Comparison of ENCODE assay signal across 8 cellular contexts in genomic region chr9:4739587-4740372, GRCh38. TPM values are rescaled to one million over a fixed set of nuclear protein-coding genes. Genes with fewer than 3 reads are reported as not detected.
A peak's percentile ranks its signal among the peaks of the same experiment; 100 is the strongest.
DNase-seq lines count a peak whose midpoint lies in the region; ATAC-seq, FAIRE-seq and TF ChIP-seq lines count a peak whose summit lies in the region.

No MANE protein-coding gene starts in this region.

- FAIRE-seq in A549 (lab: Jason Lieb, UNC), result no peak

- H3K36me3 Mint-ChIP-seq in activated T-helper 17 cell treated with anti-CD3 and anti-CD28 coated beads, Interleukin-2, amount 50 U/mL, for 72 hours (ENCODE audit: low read depth), result peaks cover 15% of the 10 kb centered on the region
- peaks cover 19% of the 10 kb centered on the region for H3K36me3 Mint-ChIP-seq in stimulated activated effector memory CD8-positive, alpha-beta T cell treated with anti-CD3 and anti-CD28 coated beads, Interleukin-12 subunit alpha, Interleukin-12 subunit beta, amount 100 ng/mL, for 72 hours

- H3K9me3 ChIP-seq in A549, result no peaks in the 10 kb centered on the region
- H3K9me3 ChIP-seq in iPS-15b (ENCODE audit: control insufficient read depth, insufficient read depth, low read length), result no peaks in the 10 kb centered on the region

- POLR2A ChIA-PET in A549 (lab: Yijun Ruan, JAX), result interaction anchor here (0.8 to 2.2 kb wide), 9 partner anchors 10 to 889 kb away, joined by 3 to 12 read pairs (median 4); partner anchors contain the start of genes CDC37L1, RCL1, RIC1 and SPATA6L

- H3K27ac ChIP-seq in A549, result peak overlapping the region; percentile 88 to 92

- no peaks in the 10 kb centered on the region for H3K36me3 ChIP-seq in H7 (replicated peaks; ENCODE audit: control insufficient read depth, insufficient read depth, low read length)
- no peaks in the 10 kb centered on the region for H3K36me3 ChIP-seq in iPS-15b (ENCODE audit: control insufficient read depth, insufficient read depth, low read length)

- H3K4me1 Mint-ChIP-seq in activated T-helper 17 cell treated with anti-CD3 and anti-CD28 coated beads, Interleukin-2, amount 50 U/mL, for 72 hours, result peaks cover 13% of the 10 kb centered on the region
- H3K4me1 Mint-ChIP-seq in stimulated activated effector memory CD8-positive, alpha-beta T cell treated with anti-CD3 and anti-CD28 coated beads, Interleukin-12 subunit alpha, Interleukin-12 subunit beta, amount 100 ng/mL, for 72 hours, result peaks cover 25% of the 10 kb centered on the region

- no peak for TF ChIP-seq CTCF in A549 (IDR thresholded peaks at IDR 0.05)

- H3K9me3 Mint-ChIP-seq in activated T-helper 17 cell treated with anti-CD3 and anti-CD28 coated beads, Interleukin-2, amount 50 U/mL, for 72 hours, result no peaks in the 10 kb centered on the region
- H3K9me3 Mint-ChIP-seq in stimulated activated effector memory CD8-positive, alpha-beta T cell treated with anti-CD3 and anti-CD28 coated beads, Interleukin-12 subunit alpha, Interleukin-12 subunit beta, amount 100 ng/mL, for 72 hours, result no peaks in the 10 kb centered on the region

- CTCF ChIA-PET in A549 (lab: Yijun Ruan, JAX), result interaction anchor here (0.6 to 8.0 kb wide), 11 partner anchors 12 to 374 kb away, joined by 3 to 69 read pairs (median 8); partner anchors contain the start of gene JAK2

- TF ChIP-seq RAD21 in A549 (conservative IDR thresholded peaks at IDR 0.05 in 1 of 2, IDR thresholded peaks at IDR 0.05 in 1 of 2), result no peak

- H3K27me3 ChIP-seq in H7 (ENCODE audit: control insufficient read depth, insufficient read depth, low read length) (no peaks in the 10 kb centered on the region), iPS-15b (ENCODE audit: control insufficient read depth, insufficient read depth, low read length) (no peaks in the 10 kb centered on the region)

- peak overlapping the region; percentile 98 for H3K4me3 Mint-ChIP-seq in activated T-helper 17 cell treated with anti-CD3 and anti-CD28 coated beads, Interleukin-2, amount 50 U/mL, for 72 hours
- peak overlapping the region; percentile 87 for H3K4me3 Mint-ChIP-seq in stimulated activated effector memory CD8-positive, alpha-beta T cell treated with anti-CD3 and anti-CD28 coated beads, Interleukin-12 subunit alpha, Interleukin-12 subunit beta, amount 100 ng/mL, for 72 hours

- no peak for TF ChIP-seq POLR2A in A549 (IDR thresholded peaks at IDR 0.05; ENCODE audit: low read length)

- H3K4me1 ChIP-seq in A549 (peaks cover 24% of the 10 kb centered on the region), iPS-15b (ENCODE audit: control insufficient read depth, insufficient read depth, low read length) (peaks cover 10% of the 10 kb centered on the region)

- H3K4me3 ChIP-seq in A549, result peak overlapping the region; percentile 88
- peak overlapping the region; percentile 97 for H3K4me3 ChIP-seq in H7 (ENCODE audit: insufficient read depth, low read depth, low read length)
- peak overlapping the region; percentile 73 for H3K4me3 ChIP-seq in iPS-15b (ENCODE audit: low read depth, low read length)

- DNase-seq in A549 (ENCODE audit: low read depth in 1 of 2, low spot score in 1 of 2) (no peak), H7 (no peak), cerebellum (ENCODE audit: low spot score) (no peak)
- DNase-seq in stimulated activated effector memory CD8-positive, alpha-beta T cell treated with anti-CD3 and anti-CD28 coated beads, Interleukin-12 subunit alpha, Interleukin-12 subunit beta, amount 100 ng/mL, for 72 hours (ENCODE audit: low spot score in 2 of 2), result no peak

- peak overlapping the region; percentile 95 for H3K27ac Mint-ChIP-seq in activated T-helper 17 cell treated with anti-CD3 and anti-CD28 coated beads, Interleukin-2, amount 50 U/mL, for 72 hours
- peak overlapping the region; percentile 90 for H3K27ac Mint-ChIP-seq in stimulated activated effector memory CD8-positive, alpha-beta T cell treated with anti-CD3 and anti-CD28 coated beads, Interleukin-12 subunit alpha, Interleukin-12 subunit beta, amount 100 ng/mL, for 72 hours

- WGBS in A549 (ENCODE audit: missing lambda C conversion rate), result 4% methylated on average over 25 of the region's 25 CpGs

- ATAC-seq in A549 (no peak), GM18870 (IDR thresholded peaks at IDR 0.05; ENCODE audit: unreplicated experiment) (no peak), GM21381 (IDR thresholded peaks at IDR 0.05; ENCODE audit: unreplicated experiment) (no peak)
- no peak for ATAC-seq in activated T-helper 17 cell treated with anti-CD3 and anti-CD28 coated beads, Interleukin-2, amount 50 U/mL, for 72 hours (replicated peaks)
- ATAC-seq in stimulated activated effector memory CD8-positive, alpha-beta T cell treated with anti-CD3 and anti-CD28 coated beads, Interleukin-12 subunit alpha, Interleukin-12 subunit beta, amount 100 ng/mL, for 72 hours, result no peak

- no peak for TF ChIP-seq EP300 in A549 (IDR thresholded peaks at IDR 0.05)

- peak overlapping the region; percentile 75 for H3K4me2 ChIP-seq in A549

- H3K27me3 Mint-ChIP-seq in activated T-helper 17 cell treated with anti-CD3 and anti-CD28 coated beads, Interleukin-2, amount 50 U/mL, for 72 hours, result no peaks in the 10 kb centered on the region

- H3K9ac ChIP-seq in iPS-15b (ENCODE audit: low read depth, low read length), result no peak overlapping the region

TF ChIP-seq in A549, 52 proteins besides CTCF, POLR2A, EP300 and RAD21:
- TF ChIP-seq ESRRA (IDR thresholded peaks at IDR 0.05; ENCODE audit: borderline replicate concordance, low read length), result no peak

RNA-seq across cellular contexts. Expression of gene AK3, which starts 1.2 kb away (rescaled TPM):
- polyA plus RNA-seq in A549 (2011; rRNA removed) (70.4 and 83.0 TPM in 2 replicates), A549 (2017; fragmentation: RNase III; extraction: RNeasy Plus Mini Kit Qiagen cat#74134 plus additional on column Dnase treatment) (42.6 to 51.0 TPM (median 49.0 TPM) in 3 replicates)
- polyA plus RNA-seq in A549 (2012; cell fraction: cytosol; rRNA removed), result 14.9 and 21.0 TPM in 2 replicates
- polyA plus RNA-seq in A549 (2012; cell fraction: nucleus; rRNA removed), result 6.3 and 8.9 TPM in 2 replicates
- 22.6 and 31.3 TPM in 2 replicates for polyA minus RNA-seq in A549 (2011; rRNA and poly(A)+ RNA removed)
- total RNA-seq in H7 (2014; rRNA removed; shearing (Covaris generic)), result 116 and 118 TPM in 2 replicates
- total RNA-seq in activated T-helper 17 cell treated with anti-CD3 and anti-CD28 coated beads, Interleukin-2, amount 50 U/mL, for 72 hours, result 10 to 100 TPM; 28.5 to 31.2 TPM
- total RNA-seq in cerebellum, result 37.5 TPM

RNA-seq across cellular contexts. Expression of gene RCL1, which starts 53.0 kb away (rescaled TPM):
- polyA plus RNA-seq in A549 (2011; rRNA removed) (25.5 and 26.7 TPM in 2 replicates), A549 (2017; fragmentation: RNase III; extraction: RNeasy Plus Mini Kit Qiagen cat#74134 plus additional on column Dnase treatment) (27.5 to 30.0 TPM (median 29.4 TPM) in 3 replicates)
- 30.0 and 33.4 TPM in 2 replicates for polyA plus RNA-seq in A549 (2012; cell fraction: cytosol; rRNA removed)
- polyA plus RNA-seq in A549 (2012; cell fraction: nucleus; rRNA removed), result 29.3 and 43.1 TPM in 2 replicates
- 43.1 and 43.3 TPM in 2 replicates for polyA minus RNA-seq in A549 (2011; rRNA and poly(A)+ RNA removed)
- total RNA-seq in H7 (2014; rRNA removed; shearing (Covaris generic)), result 16.6 and 25.6 TPM in 2 replicates
- 10 to 100 TPM; 18.9 to 38.2 TPM for total RNA-seq in activated T-helper 17 cell treated with anti-CD3 and anti-CD28 coated beads, Interleukin-2, amount 50 U/mL, for 72 hours
- total RNA-seq in cerebellum, result 26.4 TPM
